1 cellular context compared by ENCODE assay signal in genomic region chr11:12831471-12832202, GRCh38.
TF ChIP-seq lines count a peak whose summit lies in the region.

No MANE protein-coding gene starts in this region.

TF ChIP-seq in A549, 52 proteins besides CTCF, POLR2A, EP300 and RAD21 (continued from another document):
- TF ChIP-seq, protein P1, sequence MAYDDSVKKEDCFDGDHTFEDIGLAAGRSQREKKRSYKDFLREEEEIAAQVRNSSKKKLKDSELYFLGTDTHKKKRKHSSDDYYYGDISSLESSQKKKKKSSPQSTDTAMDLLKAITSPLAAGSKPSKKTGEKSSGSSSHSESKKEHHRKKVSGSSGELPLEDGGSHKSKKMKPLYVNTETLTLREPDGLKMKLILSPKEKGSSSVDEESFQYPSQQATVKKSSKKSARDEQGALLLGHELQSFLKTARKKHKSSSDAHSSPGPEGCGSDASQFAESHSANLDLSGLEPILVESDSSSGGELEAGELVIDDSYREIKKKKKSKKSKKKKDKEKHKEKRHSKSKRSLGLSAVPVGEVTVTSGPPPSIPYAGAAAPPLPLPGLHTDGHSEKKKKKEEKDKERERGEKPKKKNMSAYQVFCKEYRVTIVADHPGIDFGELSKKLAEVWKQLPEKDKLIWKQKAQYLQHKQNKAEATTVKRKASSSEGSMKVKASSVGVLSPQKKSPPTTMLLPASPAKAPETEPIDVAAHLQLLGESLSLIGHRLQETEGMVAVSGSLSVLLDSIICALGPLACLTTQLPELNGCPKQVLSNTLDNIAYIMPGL (CRISPR knock-in tag; IDR thresholded peaks at IDR 0.05; ENCODE audit: borderline replicate concordance), result no peak
- TF ChIP-seq NFE2L2 (conservative IDR thresholded peaks at IDR 0.05; ENCODE audit: low read length), result no peak
